ENCODE assay signal across 8 cellular contexts in the genomic region with DNA sequence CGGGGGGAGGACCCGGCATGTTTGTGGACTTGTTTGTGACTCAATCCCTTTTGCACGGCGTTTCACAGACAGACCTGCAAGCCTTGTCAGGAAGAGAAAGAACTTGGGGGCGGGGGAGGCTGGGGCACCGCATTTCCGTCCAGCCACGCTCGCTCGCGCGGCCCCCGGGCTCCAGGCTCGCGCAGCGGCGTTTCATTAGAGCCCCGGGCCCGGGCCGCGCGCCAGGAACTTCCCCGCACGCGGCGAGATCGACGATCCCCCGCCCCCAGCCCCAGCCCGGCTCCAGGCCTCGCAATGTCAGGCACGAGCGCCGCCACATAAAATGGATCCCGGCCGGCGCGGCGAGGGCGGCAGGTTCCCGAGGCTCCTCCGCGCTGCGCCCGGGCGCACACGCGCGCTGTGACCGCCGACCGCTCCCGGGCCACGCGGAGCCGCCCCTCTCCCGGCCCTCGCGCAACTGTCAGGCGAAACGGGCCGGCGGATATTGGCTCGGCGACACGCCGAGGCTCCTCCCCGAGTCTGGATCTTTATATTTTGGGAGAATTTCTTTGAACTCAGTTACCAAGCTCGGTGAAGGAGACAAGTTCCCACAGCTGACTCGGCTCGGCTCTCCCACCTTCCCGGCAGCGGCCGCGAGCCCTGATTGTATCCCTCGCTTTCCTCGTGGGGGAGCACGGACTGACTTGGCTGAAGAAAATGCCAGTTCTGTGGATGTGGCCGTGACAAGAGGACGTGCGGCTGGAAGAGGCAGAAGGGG. TPM values are rescaled to one million over a fixed set of nuclear protein-coding genes. Genes with fewer than 3 reads are reported as not detected.
DNase-seq lines count a peak whose midpoint lies in the region; ATAC-seq, FAIRE-seq and TF ChIP-seq lines count a peak whose summit lies in the region.

A gene (plus strand): TSS at position 557 of the 757 bp plus-strand sequence. CDS start 440 bp downstream, outside the sequence.

- H3K27me3 ChIP-seq in CD8-positive, alpha-beta memory T cell (ENCODE audit: insufficient read depth, low read length, poor library complexity, severe bottlenecking) = peaks cover 30% of the 10 kb centered on the region

- H3K9me3 ChIP-seq in CD8-positive, alpha-beta memory T cell (ENCODE audit: low read length) = no peaks in the 10 kb centered on the region
- no peaks in the 10 kb centered on the region for H3K9me3 ChIP-seq in SK-N-MC (ENCODE audit: low read depth, low read length)
- H3K9me3 ChIP-seq in kidney (ENCODE audit: control insufficient read depth in 1 of 2, low read length in 2 of 2) = no peaks in the 10 kb centered on the region

- H3K9ac ChIP-seq in SK-N-MC (ENCODE audit: insufficient read length) = no peak within 1 kb of the TSS
- H3K9ac ChIP-seq in kidney (ENCODE audit: low read length in 2 of 2) = peak within 1 kb of the TSS in 1 of 2 donors; percentile 31

- H3K27me3 Mint-ChIP-seq in CD8-positive, alpha-beta memory T cell = peaks cover 42 to 74% of the 10 kb centered on the region in 2 donors
- H3K27me3 Mint-ChIP-seq in central memory CD8-positive, alpha-beta T cell = peaks cover 91% of the 10 kb centered on the region

- POLR2A ChIA-PET in CD8-positive, alpha-beta memory T cell (lab: Charles Lee) = no interaction called here

- peaks cover 0 to 7% (median 0%) of the 10 kb centered on the region in 3 donors for H3K36me3 Mint-ChIP-seq in CD8-positive, alpha-beta memory T cell
- H3K36me3 Mint-ChIP-seq in central memory CD8-positive, alpha-beta T cell (ENCODE audit: insufficient read depth) = peaks cover 5% of the 10 kb centered on the region

- intact Hi-C loops in kidney (cut with DNase I) = loop anchor here (2.0 kb wide), 1 partner anchor 850 kb away; no protein-coding TSS in a partner anchor

- no peaks in the 10 kb centered on the region for H3K36me3 ChIP-seq in CD8-positive, alpha-beta memory T cell (ENCODE audit: insufficient read depth, low read length)
- no peaks in the 10 kb centered on the region for H3K36me3 ChIP-seq in SK-N-MC (ENCODE audit: insufficient read depth, low read length)
- no peaks in the 10 kb centered on the region for H3K36me3 ChIP-seq in kidney (ENCODE audit: control insufficient read depth in 1 of 2, insufficient read depth in 2 of 2, low read length in 2 of 2)

- no peak for FAIRE-seq in kidney (lab: Jason Lieb, UNC)

- TF ChIP-seq CTCF in kidney (IDR thresholded peaks at IDR 0.05; ENCODE audit: borderline replicate concordance, extremely low read depth, insufficient read depth) = no peak

- H3K27ac ChIP-seq in CD8-positive, alpha-beta memory T cell (ENCODE audit: low read depth, low read length) = no peak within 1 kb of the TSS
- H3K27ac ChIP-seq in SK-N-MC = no peak within 1 kb of the TSS
- H3K27ac ChIP-seq in kidney (ENCODE audit: low read depth in 2 of 2, low read length in 2 of 2) = peak within 1 kb of the TSS in 1 of 2 donors; percentile 28

- CTCF ChIA-PET in CD8-positive, alpha-beta memory T cell (lab: Charles Lee) = interaction anchor here (2.3 kb wide), 1 partner anchor 849 kb away, joined by 12 read pairs; no protein-coding TSS in a partner anchor

- peaks cover 22 to 33% (median 30%) of the 10 kb centered on the region in 3 donors for H3K4me1 Mint-ChIP-seq in CD8-positive, alpha-beta memory T cell
- peaks cover 25% of the 10 kb centered on the region for H3K4me1 Mint-ChIP-seq in central memory CD8-positive, alpha-beta T cell

- H3K4me1 ChIP-seq in CD8-positive, alpha-beta memory T cell (ENCODE audit: insufficient read depth, low read length) = peaks cover 23% of the 10 kb centered on the region
- H3K4me1 ChIP-seq in kidney (ENCODE audit: control insufficient read depth in 1 of 2, insufficient read depth in 1 of 2, low read depth in 1 of 2, low read length in 2 of 2) = peaks cover 9 to 10% of the 10 kb centered on the region in 2 donors

- DNase-seq in CD8-positive, alpha-beta memory T cell = peak in 1 of 5 donors; percentile 12
- DNase-seq in HPDE6-E6E7 (ENCODE audit: extremely low spot score) (peak; percentile 56), SK-N-MC (ENCODE audit: low read depth, low spot score) (no peak), kidney (peak; percentile 82)
- no peak for DNase-seq in central memory CD8-positive, alpha-beta T cell (ENCODE audit: low spot score in 2 of 2)
- DNase-seq in stimulated activated CD4-positive, alpha-beta T cell treated with anti-CD3 and anti-CD28 coated beads, Interleukin-2, amount 100 ng/mL, for 24 hours = peak; percentile 36 to 38

- ATAC-seq in central memory CD8-positive, alpha-beta T cell (replicated peaks; ENCODE audit: extremely low read depth, poor library complexity, severe bottlenecking) = peak; percentile 12
- ATAC-seq in HG02870 (IDR thresholded peaks at IDR 0.05; ENCODE audit: unreplicated experiment) (no peak), HG02678 (IDR thresholded peaks at IDR 0.05; ENCODE audit: unreplicated experiment) (no peak)

- H3K9me3 Mint-ChIP-seq in CD8-positive, alpha-beta memory T cell = peaks cover 1 to 7% (median 7%) of the 10 kb centered on the region in 5 donors
- H3K9me3 Mint-ChIP-seq in central memory CD8-positive, alpha-beta T cell = peaks cover 2% of the 10 kb centered on the region

- peak within 1 kb of the TSS in 1 of 8 donors; percentile 50 for H3K27ac Mint-ChIP-seq in CD8-positive, alpha-beta memory T cell
- H3K27ac Mint-ChIP-seq in central memory CD8-positive, alpha-beta T cell (ENCODE audit: low read depth) = no peak within 1 kb of the TSS

- peak within 1 kb of the TSS; percentile 61 for H3K4me3 ChIP-seq in CD8-positive, alpha-beta memory T cell (ENCODE audit: low read length)
- H3K4me3 ChIP-seq in SK-N-MC (peak within 1 kb of the TSS; percentile 82), kidney (ENCODE audit: low read length in 2 of 2) (peak within 1 kb of the TSS; percentile 71 to 73)

- peak within 1 kb of the TSS; percentile 83 to 91 (median 86) for H3K4me3 Mint-ChIP-seq in CD8-positive, alpha-beta memory T cell
- peak within 1 kb of the TSS; percentile 81 for H3K4me3 Mint-ChIP-seq in central memory CD8-positive, alpha-beta T cell

RNA-seq across cellular contexts. Expression of the gene that starts here (rescaled TPM):
- total RNA-seq in CD8-positive, alpha-beta memory T cell = under 1 TPM; 0.11 to 0.16 TPM
- not detected for polyA plus RNA-seq in CD8-positive, alpha-beta memory T cell
- 10.7 TPM for total RNA-seq in kidney
- 0.52 TPM for polyA plus RNA-seq in kidney (ENCODE audit: insufficient read depth, low read depth, low replicate concordance)

Comparison
In these comparisons a context has a peak if more than half of its experiments do, and no peak if none do; other contexts are left out.
1. RNA of the gene that starts here (total RNA-seq): 10.7 TPM in kidney (single experiment); 0.11 to 0.16 TPM in CD8-positive, alpha-beta memory T cell; every median in the first group is over 10 times any median in the second.
2. DNase-seq: peak in HPDE6-E6E7 (single experiment), kidney (single experiment) and stimulated activated CD4-positive, alpha-beta T cell treated with anti-CD3 and anti-CD28 coated beads, Interleukin-2, amount 100 ng/mL, for 24 hours (2 of 2); none in SK-N-MC (single experiment) and central memory CD8-positive, alpha-beta T cell (0 of 2).
3. Peak in every context shown above with its lines, with median percentiles within 50 percentile points of each other: H3K4me3 ChIP-seq.